Comparison of ENCODE assay signal across 8 cellular contexts in genomic region chr1:114779722-114780121, GRCh38. TPM values are rescaled to one million over a fixed set of nuclear protein-coding genes. Genes with fewer than 3 reads are reported as not detected.
DNase-seq lines count a peak whose midpoint lies in the region; ATAC-seq and TF ChIP-seq lines count a peak whose summit lies in the region.

No MANE protein-coding gene starts in this region.

- TF ChIP-seq CTCF in left lung (IDR thresholded peaks at IDR 0.05) (no peak), thoracic aorta (IDR thresholded peaks at IDR 0.05) (no peak)

- H3K4me1 ChIP-seq in left lung (peaks cover 4 to 18% of the 10 kb centered on the region in 2 donors), thoracic aorta (ENCODE audit: control insufficient read depth in 1 of 2, low read depth in 2 of 2) (peaks cover 0 to 15% of the 10 kb centered on the region in 2 donors)

- H3K27me3 Mint-ChIP-seq in activated CD4-positive, alpha-beta T cell treated with anti-CD3 and anti-CD28 coated beads, Interleukin-2, amount 10 ng/mL, durations not matched to agents 24 days and 14 days, result peaks cover 6% of the 10 kb centered on the region

- peaks cover 34% of the 10 kb centered on the region for H3K36me3 Mint-ChIP-seq in activated CD4-positive, alpha-beta T cell treated with anti-CD3 and anti-CD28 coated beads, Interleukin-2, amount 10 ng/mL, durations not matched to agents 24 days and 14 days (ENCODE audit: low read depth)

- H3K36me3 ChIP-seq in left lung, result peaks cover 0 to 34% of the 10 kb centered on the region in 2 donors
- H3K36me3 ChIP-seq in thoracic aorta, result peaks cover 4% of the 10 kb centered on the region

- H3K4me1 Mint-ChIP-seq in activated CD4-positive, alpha-beta T cell treated with anti-CD3 and anti-CD28 coated beads, Interleukin-2, amount 10 ng/mL, durations not matched to agents 24 days and 14 days, result peaks cover 18% of the 10 kb centered on the region

- no peaks in the 10 kb centered on the region for H3K9me3 Mint-ChIP-seq in activated CD4-positive, alpha-beta T cell treated with anti-CD3 and anti-CD28 coated beads, Interleukin-2, amount 10 ng/mL, durations not matched to agents 24 days and 14 days

- no peak for DNase-seq in activated CD4-positive, alpha-beta T cell treated with anti-CD3 and anti-CD28 coated beads, Interleukin-2, amount 10 ng/mL, durations not matched to agents 24 days and 14 days
- DNase-seq in activated CD4-positive, alpha-beta T cell treated with anti-CD3 and anti-CD28 coated beads for 4 hours, result no peak
- DNase-seq in left lung (no peak), thoracic aorta (ENCODE audit: low spot score) (no peak), activated gamma-delta T cell (lab: John Stamatoyannopoulos, UW) (no peak), C1 segment of cervical spinal cord (lab: John Stamatoyannopoulos, UW) (no peak)

- intact Hi-C loops in activated CD4-positive, alpha-beta T cell treated with anti-CD3 and anti-CD28 coated beads, Interleukin-2, amount 10 ng/mL, durations not matched to agents 24 days and 14 days (cut with micrococcal nuclease), result loop anchor here (1.0 to 10.0 kb wide), 5 partner anchors 22 to 268 kb away; partner anchors contain the start of genes BCAS2, CSDE1, NRAS and TRIM33
- intact Hi-C loops in left lung (cut with DNase I), result no loop called here

- H3K27me3 ChIP-seq in left lung (peaks cover 0 to 16% of the 10 kb centered on the region in 2 donors), thoracic aorta (replicated peaks; ENCODE audit: insufficient read depth) (no peaks in the 10 kb centered on the region)

- peak overlapping the region; percentile 100 for H3K4me3 Mint-ChIP-seq in activated CD4-positive, alpha-beta T cell treated with anti-CD3 and anti-CD28 coated beads, Interleukin-2, amount 10 ng/mL, durations not matched to agents 24 days and 14 days

- H3K9me3 ChIP-seq in left lung, result no peaks in the 10 kb centered on the region
- no peaks in the 10 kb centered on the region for H3K9me3 ChIP-seq in thoracic aorta

- peak overlapping the region; percentile 99 for H3K27ac Mint-ChIP-seq in activated CD4-positive, alpha-beta T cell treated with anti-CD3 and anti-CD28 coated beads, Interleukin-2, amount 10 ng/mL, durations not matched to agents 24 days and 14 days

- ATAC-seq in left lung (no peak), thoracic aorta (ENCODE audit: insufficient number of reproducible peaks, low FRiP score, low read depth) (no peak), GM21390 (IDR thresholded peaks at IDR 0.05; ENCODE audit: unreplicated experiment) (no peak)

- peak overlapping the region; percentile 83 for H3K27ac ChIP-seq in adipose tissue (ENCODE audit: low read depth, low read length)
- H3K27ac ChIP-seq in left lung, result peak overlapping the region in 1 of 2 donors; percentile 92
- H3K27ac ChIP-seq in thoracic aorta, result peak overlapping the region; percentile 86 to 93

- H3K4me3 ChIP-seq in left lung (peak overlapping the region; percentile 49 to 85), thoracic aorta (peak overlapping the region; percentile 100)

RNA-seq across cellular contexts. Expression of gene SIKE1, which starts 0.8 kb away (rescaled TPM):
- total RNA-seq in activated CD4-positive, alpha-beta T cell treated with anti-CD3 and anti-CD28 coated beads, Interleukin-2, amount 10 ng/mL, durations not matched to agents 24 days and 14 days, result 64.4 and 65.8 TPM in 2 replicates
- 10 to 100 TPM; 10.5 to 21.2 (median 19.1) TPM for polyA plus RNA-seq in adipose tissue
- 10 to 100 TPM; 37.7 to 42.7 TPM for total RNA-seq in left lung
- 10 to 100 TPM; 26.0 to 43.2 TPM for total RNA-seq in thoracic aorta

RNA-seq across cellular contexts. Expression of gene CSDE1, which starts 21.9 kb away (rescaled TPM):
- total RNA-seq in activated CD4-positive, alpha-beta T cell treated with anti-CD3 and anti-CD28 coated beads, Interleukin-2, amount 10 ng/mL, durations not matched to agents 24 days and 14 days, result 418 and 419 TPM in 2 replicates
- polyA plus RNA-seq in adipose tissue, result 100 to 1,000 TPM; 131 to 329 (median 255) TPM
- total RNA-seq in left lung, result 100 to 1,000 TPM; 493 to 524 TPM
- total RNA-seq in thoracic aorta, result 1,000 to 10,000 TPM in 1 of 2 donors, 100 to 1,000 TPM in 1; 560 to 1,490 TPM
